Comparison of ENCODE assay signal across 8 cellular contexts in genomic region chr7:66837007-66837406, GRCh38.
DNase-seq lines count a peak whose midpoint lies in the region; ATAC-seq and TF ChIP-seq lines count a peak whose summit lies in the region.

No MANE protein-coding gene starts in this region.

- H3K4me1 Mint-ChIP-seq in activated CD4-positive, alpha-beta T cell treated with anti-CD3 and anti-CD28 coated beads for 36 hours, result no peaks in the 10 kb centered on the region
- no peaks in the 10 kb centered on the region for H3K4me1 Mint-ChIP-seq in osteocyte (ENCODE audit: unreplicated experiment)
- no peaks in the 10 kb centered on the region for H3K4me1 Mint-ChIP-seq in activated T-helper 1 cell treated with anti-CD3 and anti-CD28 coated beads, Interleukin-12 subunit alpha, Interleukin-12 subunit beta, Interleukin-2, Interleukin-4 antibody, amounts not matched to agents 30 ng/mL and 10 ng/mL and 1 ng/mL, durations not matched to agents 14 hours and 24 hours and 36 hours (ENCODE audit: low read depth)

- H3K4me3 Mint-ChIP-seq in activated CD4-positive, alpha-beta T cell treated with anti-CD3 and anti-CD28 coated beads for 36 hours, result no peak overlapping the region
- no peak overlapping the region for H3K4me3 Mint-ChIP-seq in osteocyte (ENCODE audit: unreplicated experiment)
- H3K4me3 Mint-ChIP-seq in activated T-helper 1 cell treated with anti-CD3 and anti-CD28 coated beads, Interleukin-12 subunit alpha, Interleukin-12 subunit beta, Interleukin-2, Interleukin-4 antibody, amounts not matched to agents 30 ng/mL and 10 ng/mL and 1 ng/mL, durations not matched to agents 14 hours and 24 hours and 36 hours, result no peak overlapping the region

- CTCF ChIA-PET in activated CD4-positive, alpha-beta T cell treated with anti-CD3 and anti-CD28 coated beads for 36 hours (lab: Charles Lee), result interaction anchor here (1.6 kb wide), 1 partner anchor 64 kb away, joined by 5 read pairs; no protein-coding TSS in a partner anchor

- peak; percentile 37 for TF ChIP-seq CTCF in astrocyte of the spinal cord (IDR thresholded peaks at IDR 0.05; ENCODE audit: low read depth, low read length)
- peak; percentile 34 for TF ChIP-seq CTCF in osteocyte (IDR thresholded peaks at IDR 0.05)

- H3K27me3 Mint-ChIP-seq in activated CD4-positive, alpha-beta T cell treated with anti-CD3 and anti-CD28 coated beads for 36 hours, result no peaks in the 10 kb centered on the region
- no peaks in the 10 kb centered on the region for H3K27me3 Mint-ChIP-seq in osteocyte (ENCODE audit: unreplicated experiment)
- H3K27me3 Mint-ChIP-seq in activated T-helper 1 cell treated with anti-CD3 and anti-CD28 coated beads, Interleukin-12 subunit alpha, Interleukin-12 subunit beta, Interleukin-2, Interleukin-4 antibody, amounts not matched to agents 30 ng/mL and 10 ng/mL and 1 ng/mL, durations not matched to agents 14 hours and 24 hours and 36 hours (ENCODE audit: insufficient read depth), result no peaks in the 10 kb centered on the region

- ATAC-seq in activated CD4-positive, alpha-beta T cell treated with anti-CD3 and anti-CD28 coated beads for 36 hours, result peak; percentile 94

- in situ Hi-C loops in astrocyte of the spinal cord (cut with HindIII; ENCODE audit: low sequenced_read_pairs), result no loop called here

- POLR2A ChIA-PET in activated CD4-positive, alpha-beta T cell treated with anti-CD3 and anti-CD28 coated beads for 36 hours (lab: Charles Lee), result no interaction called here

- no peaks in the 10 kb centered on the region for H3K9me3 Mint-ChIP-seq in activated CD4-positive, alpha-beta T cell treated with anti-CD3 and anti-CD28 coated beads for 36 hours (ENCODE audit: low read depth)
- no peaks in the 10 kb centered on the region for H3K9me3 Mint-ChIP-seq in osteocyte (ENCODE audit: unreplicated experiment)
- H3K9me3 Mint-ChIP-seq in activated T-helper 1 cell treated with anti-CD3 and anti-CD28 coated beads, Interleukin-12 subunit alpha, Interleukin-12 subunit beta, Interleukin-2, Interleukin-4 antibody, amounts not matched to agents 30 ng/mL and 10 ng/mL and 1 ng/mL, durations not matched to agents 14 hours and 24 hours and 36 hours, result peaks cover 4% of the 10 kb centered on the region

- no peak overlapping the region for H3K27ac Mint-ChIP-seq in activated CD4-positive, alpha-beta T cell treated with anti-CD3 and anti-CD28 coated beads for 36 hours
- H3K27ac Mint-ChIP-seq in osteocyte (ENCODE audit: unreplicated experiment), result no peak overlapping the region
- no peak overlapping the region for H3K27ac Mint-ChIP-seq in activated T-helper 1 cell treated with anti-CD3 and anti-CD28 coated beads, Interleukin-12 subunit alpha, Interleukin-12 subunit beta, Interleukin-2, Interleukin-4 antibody, amounts not matched to agents 30 ng/mL and 10 ng/mL and 1 ng/mL, durations not matched to agents 14 hours and 24 hours and 36 hours

- H3K4me3 ChIP-seq in astrocyte of the spinal cord (ENCODE audit: low read depth, low read length), result no peak overlapping the region

- H3K36me3 Mint-ChIP-seq in activated CD4-positive, alpha-beta T cell treated with anti-CD3 and anti-CD28 coated beads for 36 hours (ENCODE audit: low read depth), result no peaks in the 10 kb centered on the region
- no peaks in the 10 kb centered on the region for H3K36me3 Mint-ChIP-seq in osteocyte (ENCODE audit: unreplicated experiment)
- no peaks in the 10 kb centered on the region for H3K36me3 Mint-ChIP-seq in activated T-helper 1 cell treated with anti-CD3 and anti-CD28 coated beads, Interleukin-12 subunit alpha, Interleukin-12 subunit beta, Interleukin-2, Interleukin-4 antibody, amounts not matched to agents 30 ng/mL and 10 ng/mL and 1 ng/mL, durations not matched to agents 14 hours and 24 hours and 36 hours (ENCODE audit: low read depth)

- intact Hi-C loops in activated CD4-positive, alpha-beta T cell treated with anti-CD3 and anti-CD28 coated beads for 36 hours (cut with DNase I, micrococcal nuclease), result loop anchor here in 1 of 2 experiments (1.0 to 2.0 kb wide), 3 partner anchors 57 to 162 kb away; partner anchors contain the start of gene TMEM248
- intact Hi-C loops in activated T-helper 1 cell treated with anti-CD3 and anti-CD28 coated beads, Interleukin-12 subunit alpha, Interleukin-12 subunit beta, Interleukin-2, Interleukin-4 antibody, amounts not matched to agents 30 ng/mL and 10 ng/mL and 1 ng/mL, durations not matched to agents 14 hours and 24 hours and 36 hours (cut with micrococcal nuclease), result loop anchor here (1.0 kb wide), 1 partner anchor 58 kb away; no protein-coding TSS in a partner anchor

- peak; percentile 81 for DNase-seq in activated CD4-positive, alpha-beta T cell treated with anti-CD3 and anti-CD28 coated beads for 36 hours
- no peak for DNase-seq in activated CD4-positive, alpha-beta T cell treated with anti-CD3 and anti-CD28 coated beads, Interleukin-2, amount 50 U/mL, for 1 hour
- peak; percentile 10 for DNase-seq in NCI-H69 (lab: John Stamatoyannopoulos, UW)
- peak; percentile 5 for DNase-seq in astrocyte of the spinal cord (ENCODE audit: low read depth, low spot score)
- DNase-seq in osteocyte (ENCODE audit: extremely low spot score, unreplicated experiment), result no peak
- DNase-seq in DMS153 treated with DMSO at 0.1 percent for 48 hours (lab: John Stamatoyannopoulos, UW; ENCODE audit: unreplicated experiment), result no peak
- no peak for DNase-seq in activated T-helper 1 cell treated with anti-CD3 and anti-CD28 coated beads, Interleukin-12 subunit alpha, Interleukin-12 subunit beta, Interleukin-2, Interleukin-4 antibody, amounts not matched to agents 30 ng/mL and 10 ng/mL and 1 ng/mL, durations not matched to agents 14 hours and 24 hours and 36 hours (ENCODE audit: low spot score)
- DNase-seq in NCI-H2107 treated with DMSO at 0.1 percent for 48 hours (lab: John Stamatoyannopoulos, UW; ENCODE audit: unreplicated experiment), result no peak

Comparison
In these comparisons a context has a peak if more than half of its experiments do, and no peak if none do; other contexts are left out.
1. DNase-seq: peak in activated CD4-positive, alpha-beta T cell treated with anti-CD3 and anti-CD28 coated beads for 36 hours (single experiment), NCI-H69 (single experiment) and astrocyte of the spinal cord (single experiment); none in activated CD4-positive, alpha-beta T cell treated with anti-CD3 and anti-CD28 coated beads, Interleukin-2, amount 50 U/mL, for 1 hour (single experiment), osteocyte (single experiment), DMS153 treated with DMSO at 0.1 percent for 48 hours (single experiment), activated T-helper 1 cell treated with anti-CD3 and anti-CD28 coated beads, Interleukin-12 subunit alpha, Interleukin-12 subunit beta, Interleukin-2, Interleukin-4 antibody, amounts not matched to agents 30 ng/mL and 10 ng/mL and 1 ng/mL, durations not matched to agents 14 hours and 24 hours and 36 hours (single experiment) and NCI-H2107 treated with DMSO at 0.1 percent for 48 hours (single experiment).